Comparison of ENCODE assay signal across 16 cellular contexts in genomic region chr3:20648294-20648693, GRCh38.
DNase-seq lines count a peak whose midpoint lies in the region; ATAC-seq and TF ChIP-seq lines count a peak whose summit lies in the region.
"Had no signal": no experiment of that assay in that cellular context is flagged by ENCODE, and none has a peak within 500 bp of the region (broad histone marks: within the 10 kb centered on the region; RNA-seq: fewer than 3 reads in every experiment).

No MANE protein-coding gene starts in this region.

- H3K36me3 ChIP-seq in breast epithelium = no peaks in the 10 kb centered on the region
- no peaks in the 10 kb centered on the region for H3K36me3 ChIP-seq in RWPE2 (ENCODE audit: low read depth)
- H3K36me3 ChIP-seq: Peyer's patch, suprapubic skin had no signal

- no peaks in the 10 kb centered on the region for H3K4me1 ChIP-seq in breast epithelium
- H3K4me1 ChIP-seq in RWPE2 (ENCODE audit: insufficient read depth, poor library complexity, severe bottlenecking) = peaks cover 14% of the 10 kb centered on the region
- H3K4me1 ChIP-seq: Peyer's patch, suprapubic skin had no signal

- H3K4me3 ChIP-seq in breast epithelium = no peak overlapping the region
- H3K4me3 ChIP-seq in RWPE2 (ENCODE audit: severe bottlenecking) = no peak overlapping the region
- H3K4me3 ChIP-seq: GM23338, lung, Peyer's patch, suprapubic skin had no signal

- POLR2A ChIA-PET in MCF 10A (lab: Yijun Ruan, JAX) = no interaction called here

- TF ChIP-seq POLR2A in breast epithelium (IDR thresholded peaks at IDR 0.05) = no peak

- CTCF ChIA-PET in MCF 10A (lab: Yijun Ruan, JAX) = interaction anchor here (0.6 kb wide), 1 partner anchor 1168 kb away, joined by 4 read pairs; no protein-coding TSS in a partner anchor

- H3K27me3 ChIP-seq in breast epithelium (no peaks in the 10 kb centered on the region), RWPE2 (ENCODE audit: insufficient read depth, poor library complexity, severe bottlenecking) (no peaks in the 10 kb centered on the region)
- H3K27me3 ChIP-seq: Peyer's patch, suprapubic skin had no signal

- intact Hi-C loops in MCF 10A (cut with micrococcal nuclease) = no loop called here
- intact Hi-C loops in breast epithelium (cut with DNase I; ENCODE audit: low total_unique reads) = no loop called here
- intact Hi-C loops in head of caudate nucleus (cut with DNase I) = no loop called here

- H3K4me1 Mint-ChIP-seq in MCF 10A (ENCODE audit: insufficient read depth, unreplicated experiment) = peaks cover 6% of the 10 kb centered on the region
- H3K4me1 Mint-ChIP-seq: GM23338 had no signal

- no TSS peak for BruUV-seq in MCF 10A (replicated peaks; lab: Mats Ljungman, UMichigan)

- H3K9me3 ChIP-seq in breast epithelium (no peaks in the 10 kb centered on the region), RWPE2 (ENCODE audit: severe bottlenecking) (no peaks in the 10 kb centered on the region)
- H3K9me3 ChIP-seq: Peyer's patch, suprapubic skin had no signal

- H3K9me3 Mint-ChIP-seq in MCF 10A (ENCODE audit: unreplicated experiment) = peaks cover 15% of the 10 kb centered on the region
- H3K9me3 Mint-ChIP-seq: GM23338, WTC11 had no signal

- H3K27me3 Mint-ChIP-seq in MCF 10A (ENCODE audit: insufficient read depth, unreplicated experiment) = no peaks in the 10 kb centered on the region

- H3K4me3 Mint-ChIP-seq in MCF 10A (ENCODE audit: unreplicated experiment) = no peak overlapping the region
- H3K4me3 Mint-ChIP-seq: GM23338, WTC11 had no signal

- DNase-seq in MCF 10A (ENCODE audit: unreplicated experiment) (peak; percentile 62), breast epithelium (ENCODE audit: low spot score in 2 of 2) (no peak), RWPE2 (ENCODE audit: low spot score) (no peak), fibroblast of gingiva (ENCODE audit: low read depth) (peak; percentile 86), stromal cell of bone marrow (ENCODE audit: low read depth) (peak; percentile 54), HUDEP-2 (lab: John Stamatoyannopoulos, UW; ENCODE audit: unreplicated experiment in 76 of 76) (no peak), head of caudate nucleus (no peak)
- DNase-seq: activated T-cell treated with anti-CD3 and anti-CD28 coated beads, Interleukin-2, amount 50 U/mL, for 48 hours; GF-D8; glutamatergic neuron; Peyer's patch had no signal

- H3K27ac Mint-ChIP-seq in MCF 10A (ENCODE audit: low read depth, unreplicated experiment) = no peak overlapping the region
- H3K27ac Mint-ChIP-seq: GM23338, WTC11 had no signal

- peak; percentile 84 for ATAC-seq in RWPE2 (ENCODE audit: low read depth)
- ATAC-seq in GM19395 (IDR thresholded peaks at IDR 0.05; ENCODE audit: unreplicated experiment) = no peak
- ATAC-seq: GM23338, WTC11 had no signal

- H3K27ac ChIP-seq in breast epithelium (no peak overlapping the region), RWPE2 (ENCODE audit: poor library complexity, severe bottlenecking) (peak overlapping the region; percentile 57)
- H3K27ac ChIP-seq: Peyer's patch, suprapubic skin had no signal

- no peaks in the 10 kb centered on the region for H3K36me3 Mint-ChIP-seq in MCF 10A (ENCODE audit: insufficient read depth, unreplicated experiment)
- H3K36me3 Mint-ChIP-seq: WTC11 had no signal

- TF ChIP-seq CTCF in MCF 10A (IDR thresholded peaks at IDR 0.05; ENCODE audit: unreplicated experiment) (no peak), breast epithelium (IDR thresholded peaks at IDR 0.05) (no peak), RWPE2 (IDR thresholded peaks at IDR 0.05; ENCODE audit: poor library complexity, severe bottlenecking) (no peak)

Comparison
In these comparisons a context has a peak if more than half of its experiments do, and no peak if none do; other contexts are left out.
1. DNase-seq: peak in MCF 10A (single experiment), fibroblast of gingiva (single experiment) and stromal cell of bone marrow (single experiment); none in breast epithelium (0 of 2), RWPE2 (single experiment), HUDEP-2 (0 of 76) and head of caudate nucleus (0 of 42).